In genomic region chr12:132330549-132330881, GRCh38 we compare ENCODE assay signal across 3 cellular contexts.
TF ChIP-seq lines count a peak whose summit lies in the region.

No MANE protein-coding gene starts in this region.

TF ChIP-seq in WTC11, 78 proteins besides CTCF, POLR2A, EP300 and RAD21 (continued from another document):
- TF ChIP-seq, protein P1, sequence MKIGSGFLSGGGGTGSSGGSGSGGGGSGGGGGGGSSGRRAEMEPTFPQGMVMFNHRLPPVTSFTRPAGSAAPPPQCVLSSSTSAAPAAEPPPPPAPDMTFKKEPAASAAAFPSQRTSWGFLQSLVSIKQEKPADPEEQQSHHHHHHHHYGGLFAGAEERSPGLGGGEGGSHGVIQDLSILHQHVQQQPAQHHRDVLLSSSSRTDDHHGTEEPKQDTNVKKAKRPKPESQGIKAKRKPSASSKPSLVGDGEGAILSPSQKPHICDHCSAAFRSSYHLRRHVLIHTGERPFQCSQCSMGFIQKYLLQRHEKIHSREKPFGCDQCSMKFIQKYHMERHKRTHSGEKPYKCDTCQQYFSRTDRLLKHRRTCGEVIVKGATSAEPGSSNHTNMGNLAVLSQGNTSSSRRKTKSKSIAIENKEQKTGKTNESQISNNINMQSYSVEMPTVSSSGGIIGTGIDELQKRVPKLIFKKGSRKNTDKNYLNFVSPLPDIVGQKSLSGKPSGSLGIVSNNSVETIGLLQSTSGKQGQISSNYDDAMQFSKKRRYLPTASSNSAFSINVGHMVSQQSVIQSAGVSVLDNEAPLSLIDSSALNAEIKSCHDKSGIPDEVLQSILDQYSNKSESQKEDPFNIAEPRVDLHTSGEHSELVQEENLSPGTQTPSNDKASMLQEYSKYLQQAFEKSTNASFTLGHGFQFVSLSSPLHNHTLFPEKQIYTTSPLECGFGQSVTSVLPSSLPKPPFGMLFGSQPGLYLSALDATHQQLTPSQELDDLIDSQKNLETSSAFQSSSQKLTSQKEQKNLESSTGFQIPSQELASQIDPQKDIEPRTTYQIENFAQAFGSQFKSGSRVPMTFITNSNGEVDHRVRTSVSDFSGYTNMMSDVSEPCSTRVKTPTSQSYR (CRISPR knock-in tag; IDR thresholded peaks at IDR 0.05): no peak
- TF ChIP-seq CBFB (CRISPR knock-in tag; IDR thresholded peaks at IDR 0.05; ENCODE audit: low read depth) (no peak), NR1H2 (CRISPR knock-in tag; IDR thresholded peaks at IDR 0.05) (no peak), IRF2 (CRISPR knock-in tag; IDR thresholded peaks at IDR 0.05; ENCODE audit: borderline replicate concordance, low read depth) (no peak), MXD4 (CRISPR knock-in tag; IDR thresholded peaks at IDR 0.05; ENCODE audit: borderline replicate concordance) (no peak), TCF7 (CRISPR knock-in tag; IDR thresholded peaks at IDR 0.05; ENCODE audit: low read depth) (no peak), FOXK1 (CRISPR knock-in tag; IDR thresholded peaks at IDR 0.05) (no peak)
- TF ChIP-seq, protein P2, sequence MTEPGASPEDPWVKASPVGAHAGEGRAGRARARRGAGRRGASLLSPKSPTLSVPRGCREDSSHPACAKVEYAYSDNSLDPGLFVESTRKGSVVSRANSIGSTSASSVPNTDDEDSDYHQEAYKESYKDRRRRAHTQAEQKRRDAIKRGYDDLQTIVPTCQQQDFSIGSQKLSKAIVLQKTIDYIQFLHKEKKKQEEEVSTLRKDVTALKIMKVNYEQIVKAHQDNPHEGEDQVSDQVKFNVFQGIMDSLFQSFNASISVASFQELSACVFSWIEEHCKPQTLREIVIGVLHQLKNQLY (CRISPR knock-in tag; IDR thresholded peaks at IDR 0.05): no peak

TF ChIP-seq in neural cell, 6 proteins besides CTCF, POLR2A, EP300 and RAD21 (continued from another document):
- TF ChIP-seq REST (IDR thresholded peaks at IDR 0.05; ENCODE audit: borderline replicate concordance) (no peak), TAF1 (IDR thresholded peaks at IDR 0.05; ENCODE audit: low read depth) (no peak)

TF ChIP-seq in SK-N-SH treated with all-trans-retinoic acid at 6 μM for 48 hours, 23 proteins besides CTCF, POLR2A, EP300 and RAD21 (continued from another document):
- TF ChIP-seq GLIS3 (CRISPR knock-in tag; IDR thresholded peaks at IDR 0.05) (no peak), TCF4 (CRISPR knock-in tag; IDR thresholded peaks at IDR 0.05; ENCODE audit: borderline replicate concordance) (no peak), PPARA (CRISPR knock-in tag; IDR thresholded peaks at IDR 0.05; ENCODE audit: borderline replicate concordance) (no peak), ZC3H10 (CRISPR knock-in tag; IDR thresholded peaks at IDR 0.05) (no peak), CSRNP3 (CRISPR knock-in tag; IDR thresholded peaks at IDR 0.05) (no peak)
